In genomic region chr12:18158774-18159557, GRCh38 we compare ENCODE assay signal across 8 cellular contexts.
DNase-seq lines count a peak whose midpoint lies in the region; ATAC-seq and TF ChIP-seq lines count a peak whose summit lies in the region.

No MANE protein-coding gene starts in this region.

- H3K36me3 ChIP-seq in tibial nerve (no peaks in the 10 kb centered on the region), tibial artery (no peaks in the 10 kb centered on the region)

- no peak overlapping the region for H3K27ac ChIP-seq in tibial nerve
- no peak overlapping the region for H3K27ac ChIP-seq in tibial artery

- H3K4me1 ChIP-seq in tibial nerve (no peaks in the 10 kb centered on the region), tibial artery (no peaks in the 10 kb centered on the region)

- TF ChIP-seq CTCF in AG09309 (IDR thresholded peaks at IDR 0.05; ENCODE audit: control insufficient read depth, insufficient read depth, low read depth, low read length, missing control alignments) (peak; percentile 87), tibial nerve (IDR thresholded peaks at IDR 0.05) (peak in 4 of 5 experiments; percentile 18 to 53 (median 36)), tibial artery (IDR thresholded peaks at IDR 0.05) (peak in 1 of 2 experiments; percentile 29)

- no peak overlapping the region for H3K27ac Mint-ChIP-seq in T-helper 17 cell

- no peaks in the 10 kb centered on the region for H3K27me3 Mint-ChIP-seq in T-helper 17 cell

- no peaks in the 10 kb centered on the region for H3K27me3 ChIP-seq in tibial nerve
- no peaks in the 10 kb centered on the region for H3K27me3 ChIP-seq in tibial artery

- no peaks in the 10 kb centered on the region for H3K4me1 Mint-ChIP-seq in T-helper 17 cell

- no peak for TF ChIP-seq EP300 in tibial nerve (IDR thresholded peaks at IDR 0.05)

- H3K4me3 ChIP-seq in AG09309 (ENCODE audit: control insufficient read depth, low read depth, low read length) (no peak overlapping the region), tibial nerve (no peak overlapping the region), tibial artery (no peak overlapping the region)

- H3K9me3 ChIP-seq in T-helper 17 cell (ENCODE audit: control insufficient read depth, low read length, poor library complexity, severe bottlenecking) (no peaks in the 10 kb centered on the region), tibial nerve (peaks cover 0 to 7% (median 0%) of the 10 kb centered on the region in 4 donors), tibial artery (peaks cover 0 to 6% (median 5%) of the 10 kb centered on the region in 3 donors)

- H3K36me3 Mint-ChIP-seq in T-helper 17 cell (ENCODE audit: low read depth) = no peaks in the 10 kb centered on the region

- TF ChIP-seq POLR2A in tibial nerve (IDR thresholded peaks at IDR 0.05) = no peak

- no peak overlapping the region for H3K4me3 Mint-ChIP-seq in T-helper 17 cell

- intact Hi-C loops in tibial artery (cut with DNase I; ENCODE audit: low total_unique reads) = no loop called here

- WGBS in tibial nerve, 2 donors = 80 to 84% methylated on average over 6 of the region's 6 CpGs

- DNase-seq in AG09309 (ENCODE audit: low read depth) = no peak
- DNase-seq in Daoy (ENCODE audit: low read depth) = peak; percentile 24
- peak in 1 of 3 donors; percentile 7 for DNase-seq in T-helper 17 cell
- DNase-seq in glomerular visceral epithelial cell (ENCODE audit: extremely low spot score) = peak; percentile 18
- peak in 1 of 2 donors; percentile 44 for DNase-seq in tibial nerve (ENCODE audit: low spot score in 2 of 2)
- no peak for DNase-seq in T1000 (lab: John Stamatoyannopoulos, UW)
- DNase-seq in tibial artery = no peak

- ATAC-seq in HG03097 (IDR thresholded peaks at IDR 0.05; ENCODE audit: low FRiP score, unreplicated experiment) = peak; percentile 68
- ATAC-seq in T-helper 17 cell = peak; percentile 49

Comparison
In these comparisons a context has a peak if more than half of its experiments do, and no peak if none do; other contexts are left out.
1. DNase-seq: peak in Daoy (single experiment) and glomerular visceral epithelial cell (single experiment); none in AG09309 (single experiment), T1000 (single experiment) and tibial artery (0 of 2).